8 cellular contexts compared by ENCODE assay signal in the genomic region with DNA sequence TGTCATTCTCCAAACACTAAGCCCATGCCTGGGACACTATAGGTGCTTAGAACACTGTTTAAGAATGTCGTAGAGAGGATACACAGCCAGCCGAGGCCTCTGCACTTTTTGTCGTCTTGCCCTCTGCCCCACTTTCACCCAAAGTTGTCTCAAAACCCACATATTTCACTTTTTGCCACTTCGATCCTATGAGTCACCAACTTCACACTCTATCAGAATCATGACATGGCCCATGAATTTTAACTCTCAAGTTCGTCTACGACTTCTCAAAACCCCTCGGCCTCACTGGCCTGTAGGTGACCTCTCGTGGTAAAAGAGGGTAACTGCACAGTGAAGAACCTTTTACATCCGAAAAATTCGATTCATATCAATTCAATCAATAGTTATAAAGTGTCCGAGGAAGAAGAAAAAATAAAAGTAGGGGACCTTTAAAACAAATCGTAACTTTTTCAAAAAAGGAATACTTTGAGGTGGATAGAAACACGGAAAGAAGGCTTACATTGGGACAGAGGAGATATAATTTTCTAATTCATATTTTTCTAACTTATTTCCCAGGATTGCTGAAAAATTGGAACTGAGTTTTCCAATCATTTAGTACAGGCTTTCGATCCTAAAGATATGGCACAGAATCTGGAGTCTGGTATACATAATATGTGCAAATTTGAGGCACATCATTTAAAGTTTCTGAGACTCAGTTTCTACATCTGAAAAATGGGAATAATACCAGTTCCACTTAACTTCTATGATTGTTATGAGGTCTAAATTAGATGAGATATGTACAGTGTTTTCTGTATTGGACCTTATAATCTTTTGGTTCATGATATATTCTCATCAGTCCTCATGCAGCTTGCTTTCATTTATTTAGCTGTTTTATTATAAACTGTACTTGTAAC.
A peak's percentile ranks its signal among the peaks of the same experiment; 100 is the strongest.
DNase-seq lines count a peak whose midpoint lies in the region; ATAC-seq and TF ChIP-seq lines count a peak whose summit lies in the region.

No MANE protein-coding gene starts in this region.

- ATAC-seq in GM19372 (IDR thresholded peaks at IDR 0.05; ENCODE audit: low read depth, unreplicated experiment) = peak; percentile 61
- ATAC-seq in HG02840 (IDR thresholded peaks at IDR 0.05; ENCODE audit: low FRiP score, unreplicated experiment) = no peak

- no peaks in the 10 kb centered on the region for H3K36me3 ChIP-seq in adrenal gland (replicated peaks in 1 of 2)
- no peaks in the 10 kb centered on the region for H3K36me3 ChIP-seq in left ventricle myocardium inferior
- no peaks in the 10 kb centered on the region for H3K36me3 ChIP-seq in skeletal muscle satellite cell (ENCODE audit: insufficient read depth, low read length)

- H3K4me2 ChIP-seq in skeletal muscle satellite cell (ENCODE audit: low read length) = peak overlapping the region; percentile 10

- DNase-seq in D341Med (ENCODE audit: low spot score) (peak; percentile 48), NCI-H146 treated with DMSO at 0.1 percent for 48 hours (lab: John Stamatoyannopoulos, UW; ENCODE audit: unreplicated experiment) (peak; percentile 10), adrenal gland (peak in 5 of 7 donors; percentile 17 to 32 (median 25)), left ventricle myocardium inferior (no peak)
- DNase-seq in activated effector memory CD4-positive, alpha-beta T cell treated with Interleukin-2 at 50 U/mL for 16 hours = no peak

- H3K27me3 ChIP-seq in adrenal gland (no peaks in the 10 kb centered on the region), left ventricle myocardium inferior (ENCODE audit: low read depth) (no peaks in the 10 kb centered on the region), skeletal muscle satellite cell (ENCODE audit: control insufficient read depth, insufficient read depth, low read length) (no peaks in the 10 kb centered on the region)

- H3K4me3 ChIP-seq in adrenal gland (no peak overlapping the region), left ventricle myocardium inferior (peak overlapping the region; percentile 4), skeletal muscle satellite cell (ENCODE audit: low read length) (no peak overlapping the region)

- intact Hi-C loops in adrenal gland (cut with DNase I) = loop anchor here (2.0 to 5.0 kb wide), 2 partner anchors 122 to 127 kb away; no protein-coding TSS in a partner anchor
- intact Hi-C loops in left ventricle myocardium inferior (cut with micrococcal nuclease) = loop anchor here (2.0 kb wide), 1 partner anchor 127 kb away; no protein-coding TSS in a partner anchor

- H3K4me1 ChIP-seq in adrenal gland (replicated peaks in 1 of 2) (no peaks in the 10 kb centered on the region), left ventricle myocardium inferior (peaks cover 11% of the 10 kb centered on the region), skeletal muscle satellite cell (ENCODE audit: control insufficient read depth, insufficient read depth, low read length) (peaks cover 2% of the 10 kb centered on the region)

- peak; percentile 68 to 87 (median 77) for TF ChIP-seq CTCF in adrenal gland (IDR thresholded peaks at IDR 0.05)
- TF ChIP-seq CTCF in left ventricle myocardium inferior (IDR thresholded peaks at IDR 0.05; ENCODE audit: borderline replicate concordance) = peak; percentile 90

- no peak overlapping the region for H3K9ac ChIP-seq in skeletal muscle satellite cell (ENCODE audit: low read depth, low read length)

- WGBS in adrenal gland, 4 donors = 20 to 28% (median 23%) methylated on average over 14 of the region's 14 CpGs

- H3K27ac ChIP-seq in adrenal gland = no peak overlapping the region
- no peak overlapping the region for H3K27ac ChIP-seq in left ventricle myocardium inferior (replicated peaks)

- no peaks in the 10 kb centered on the region for H3K9me3 ChIP-seq in adrenal gland (replicated peaks in 1 of 3)
- no peaks in the 10 kb centered on the region for H3K9me3 ChIP-seq in left ventricle myocardium inferior (replicated peaks)
- no peaks in the 10 kb centered on the region for H3K9me3 ChIP-seq in skeletal muscle satellite cell (replicated peaks; ENCODE audit: low read length)

- no peak for TF ChIP-seq POLR2A in adrenal gland (IDR thresholded peaks at IDR 0.05)

Comparison
In these comparisons a context has a peak if more than half of its experiments do, and no peak if none do; other contexts are left out.
1. DNase-seq: peak in D341Med (single experiment), NCI-H146 treated with DMSO at 0.1 percent for 48 hours (single experiment) and adrenal gland (5 of 7); none in left ventricle myocardium inferior (single experiment) and activated effector memory CD4-positive, alpha-beta T cell treated with Interleukin-2 at 50 U/mL for 16 hours (single experiment).